36 cellular contexts compared by ENCODE assay signal in genomic region chr3:14595561-14595960, GRCh38. TPM values are rescaled to one million over a fixed set of nuclear protein-coding genes. Genes with fewer than 3 reads are reported as not detected.
"Had no signal": no experiment of that assay in that cellular context is flagged by ENCODE, and none has a peak within 500 bp of the region (broad histone marks: within the 10 kb centered on the region; RNA-seq: fewer than 3 reads in every experiment).

No MANE protein-coding gene starts in this region.

- H3K4me1 ChIP-seq: adrenal gland, body of pancreas, breast epithelium had no signal

- H3K27me3 ChIP-seq: body of pancreas had no signal

- FAIRE-seq: astrocyte, TTC549 had no signal

- H3K4me3 ChIP-seq: adrenal gland, body of pancreas, breast epithelium had no signal

- H3K27ac ChIP-seq: adrenal gland, body of pancreas, brain microvascular endothelial cell, breast epithelium, VCaP had no signal

- ATAC-seq: activated CD8-positive, alpha-beta T cell treated with anti-CD3 and anti-CD28 coated beads for 36 hours; activated naive CD4-positive, alpha-beta T cell treated with anti-CD3 and anti-CD28 coated beads, Interleukin-2, amount 50 U/mL, for 72 hours; activated T-cell treated with anti-CD3 and anti-CD28 coated beads, Interleukin-2, amount 50 U/mL, for 4 hours; activated T-cell treated with anti-CD3 and anti-CD28 coated beads, Interleukin-2, amount 50 U/mL, for 72 hours; activated T-helper 17 cell treated with anti-CD3 and anti-CD28 coated beads, Interleukin-2, amount 50 U/mL, for 72 hours; body of pancreas had no signal

- DNase-seq: activated B cell treated with CpG ODN at 0.5 μM for 24 hours; activated CD4-positive, alpha-beta memory T cell treated with anti-CD3 and anti-CD28 coated beads for 36 hours; activated CD4-positive, alpha-beta T cell treated with anti-CD3 and anti-CD28 coated beads for 4 hours; activated CD4-positive, alpha-beta T cell treated with anti-CD3 and anti-CD28 coated beads, Interleukin-2, amount 10 ng/mL, durations not matched to agents 24 days and 14 days; activated CD4-positive, alpha-beta T cell treated with anti-CD3 and anti-CD28 coated beads, Interleukin-2, amount 50 U/mL, for 1 hour; activated CD4-positive, alpha-beta T cell treated with anti-CD3 and anti-CD28 coated beads, Interleukin-2, amount 50 U/mL, for 4 hours; activated CD4-positive, CD25-positive, alpha-beta regulatory T cell treated with anti-CD3 and anti-CD28 coated beads, Interleukin-2, amount 50 U/mL, for 72 hours; activated CD8-positive, alpha-beta memory T cell treated with anti-CD3 and anti-CD28 coated beads, Interleukin-2, amount 50 U/mL, for 4 hours; activated CD8-positive, alpha-beta T cell treated with anti-CD3 and anti-CD28 coated beads for 36 hours; activated effector memory CD4-positive, alpha-beta T cell treated with anti-CD3 and anti-CD28 coated beads, Interleukin-2, amount 50 U/mL, for 16 hours; activated gamma-delta T cell treated with Interleukin-2 at 50 U/mL for 16 hours; activated naive CD4-positive, alpha-beta T cell; activated naive CD4-positive, alpha-beta T cell treated with anti-CD3 and anti-CD28 coated beads for 36 hours; activated naive CD4-positive, alpha-beta T cell treated with anti-CD3 and anti-CD28 coated beads, Interleukin-2, amount 50 U/mL, for 16 hours; activated naive CD8-positive, alpha-beta T cell treated with anti-CD3 and anti-CD28 coated beads for 36 hours; activated T-cell treated with anti-CD3 and anti-CD28 coated beads for 4 hours; activated T-cell treated with anti-CD3 and anti-CD28 coated beads, Interleukin-2, amount 50 U/mL, for 1 hour; activated T-cell treated with anti-CD3 and anti-CD28 coated beads, Interleukin-2, amount 50 U/mL, for 4 hours; activated T-cell treated with anti-CD3 and anti-CD28 coated beads, Interleukin-2, amount 50 U/mL, for 72 hours; adrenal gland; amniotic stem cell; aorta; body of pancreas; brain microvascular endothelial cell; central memory CD4-positive, alpha-beta T cell; T-helper 1 cell; T-helper 2 cell; T-helper 9 cell had no signal

- H3K36me3 ChIP-seq: adrenal gland, brain microvascular endothelial cell, breast epithelium had no signal

- H3K9me3 ChIP-seq: adrenal gland, body of pancreas, breast epithelium had no signal

RNA-seq across cellular contexts. Expression of gene GRIP2, which starts 55.4 kb away (rescaled TPM):
- total RNA-seq: activated B cell treated with CpG ODN at 0.5 μM for 24 hours; activated CD4-positive, alpha-beta memory T cell treated with anti-CD3 and anti-CD28 coated beads for 36 hours; activated CD4-positive, alpha-beta T cell treated with anti-CD3 and anti-CD28 coated beads, Interleukin-2, amount 10 ng/mL, durations not matched to agents 24 days and 14 days; activated CD8-positive, alpha-beta memory T cell treated with anti-CD3 and anti-CD28 coated beads for 36 hours; activated CD8-positive, alpha-beta T cell treated with anti-CD3 and anti-CD28 coated beads for 36 hours; activated naive CD4-positive, alpha-beta T cell treated with anti-CD3 and anti-CD28 coated beads for 36 hours; activated naive CD4-positive, alpha-beta T cell treated with anti-CD3 and anti-CD28 coated beads, Interleukin-2, amount 50 U/mL, for 72 hours; activated naive CD8-positive, alpha-beta T cell treated with anti-CD3 and anti-CD28 coated beads for 36 hours; activated T-cell treated with anti-CD3 and anti-CD28 coated beads, Interleukin-2, amount 50 U/mL, for 4 hours; activated T-helper 1 cell treated with anti-CD3 and anti-CD28 coated beads, Interleukin-12 subunit alpha, Interleukin-12 subunit beta, Interleukin-2, Interleukin-4 antibody, amounts not matched to agents 30 ng/mL and 10 ng/mL and 1 ng/mL, durations not matched to agents 14 hours and 24 hours and 36 hours had no signal
